1 cellular context compared by ENCODE assay signal in the genomic region with DNA sequence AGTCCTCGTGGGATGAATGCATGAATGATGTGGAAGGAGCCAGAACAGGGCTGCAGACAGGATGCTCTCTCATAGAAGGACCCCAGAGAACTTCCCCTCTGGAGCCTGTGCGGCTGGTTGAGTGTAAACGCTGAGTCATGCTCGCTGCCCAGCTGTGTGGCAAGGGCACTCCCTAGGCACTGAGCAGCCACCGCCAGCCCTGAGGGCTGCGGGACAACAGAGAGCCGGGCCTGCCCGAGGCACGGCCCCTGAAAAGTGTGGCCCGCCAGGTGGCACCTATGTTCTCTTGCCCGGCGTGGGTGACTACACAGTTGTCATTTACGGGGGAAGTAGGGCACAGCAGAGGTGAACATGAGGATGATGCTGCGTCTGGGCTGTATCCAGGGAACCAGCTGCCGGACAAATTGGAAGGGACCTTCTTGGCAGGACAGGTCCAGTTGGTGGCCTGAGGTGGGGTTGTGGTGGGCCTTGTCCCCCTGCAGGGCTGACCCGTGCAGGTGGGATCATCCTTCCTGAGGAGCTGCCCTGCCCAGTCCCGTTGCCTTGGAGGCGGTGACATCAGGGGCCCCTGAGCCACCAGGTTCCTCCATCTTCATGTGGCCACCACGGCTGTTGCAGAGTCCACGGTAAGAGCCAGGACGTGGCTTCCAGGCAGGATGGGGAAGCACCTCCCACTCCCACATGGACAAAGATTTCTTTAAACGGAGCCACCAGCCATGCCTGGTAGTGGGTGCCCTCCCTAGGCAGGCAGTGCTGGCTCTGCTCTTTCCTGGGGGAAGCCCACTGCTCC.
TF ChIP-seq lines count a peak whose summit lies in the region.

No MANE protein-coding gene starts in this region.

TF ChIP-seq in K562, 482 proteins besides CTCF, POLR2A, EP300 and RAD21 (continued from another document):
- TF ChIP-seq HOXB6 (CRISPR knock-in tag; IDR thresholded peaks at IDR 0.05; ENCODE audit: borderline replicate concordance) (no peak), KAT7 (CRISPR knock-in tag; IDR thresholded peaks at IDR 0.05; ENCODE audit: borderline replicate concordance) (no peak), HNRNPLL (IDR thresholded peaks at IDR 0.05; ENCODE audit: low read depth, low read length, poor library complexity, severe bottlenecking) (no peak), PTTG1 (tag; IDR thresholded peaks at IDR 0.05; ENCODE audit: low read depth) (no peak), ZEB2 (IDR thresholded peaks at IDR 0.05) (no peak), NFXL1 (CRISPR knock-in tag; IDR thresholded peaks at IDR 0.05) (no peak), C11orf30 (IDR thresholded peaks at IDR 0.05; ENCODE audit: low read depth) (0 out of 2 replicates have a peak, but pooled peaks have one; percentile 22), MAFF (IDR thresholded peaks at IDR 0.05; ENCODE audit: low read length) (peak; percentile 37), ZNF384 (IDR thresholded peaks at IDR 0.05; ENCODE audit: low read depth, low read length) (no peak)
- TF ChIP-seq, protein P1, sequence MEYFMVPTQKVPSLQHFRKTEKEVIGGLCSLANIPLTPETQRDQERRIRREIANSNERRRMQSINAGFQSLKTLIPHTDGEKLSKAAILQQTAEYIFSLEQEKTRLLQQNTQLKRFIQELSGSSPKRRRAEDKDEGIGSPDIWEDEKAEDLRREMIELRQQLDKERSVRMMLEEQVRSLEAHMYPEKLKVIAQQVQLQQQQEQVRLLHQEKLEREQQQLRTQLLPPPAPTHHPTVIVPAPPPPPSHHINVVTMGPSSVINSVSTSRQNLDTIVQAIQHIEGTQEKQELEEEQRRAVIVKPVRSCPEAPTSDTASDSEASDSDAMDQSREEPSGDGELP (CRISPR knock-in tag; IDR thresholded peaks at IDR 0.05; ENCODE audit: borderline replicate concordance) = peak; percentile 19; the same call in 1 of the 2 replicates
